In the genomic region with DNA sequence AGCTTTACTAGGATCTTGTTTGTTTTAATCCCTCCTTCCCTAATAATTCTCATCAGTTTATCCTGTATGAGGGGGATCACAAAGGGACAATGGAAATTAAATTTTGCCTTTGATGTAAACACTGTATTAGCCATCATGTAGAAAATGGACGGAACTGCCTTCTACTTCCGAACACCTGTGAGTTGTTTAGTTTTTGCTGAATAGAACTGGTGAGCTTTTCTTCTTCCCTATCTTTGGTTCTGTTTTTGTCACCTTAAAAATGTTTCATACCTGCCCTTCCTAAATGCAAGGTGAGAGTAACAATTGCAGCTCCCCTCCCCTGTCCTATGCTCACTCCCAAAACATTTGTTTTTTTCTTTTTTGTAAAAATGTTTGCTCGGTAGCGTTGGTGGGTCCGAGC, we compare ENCODE assay signal across 1 cellular context.
TF ChIP-seq lines count a peak whose summit lies in the region.

No MANE protein-coding gene starts in this region.

TF ChIP-seq in liver, 16 proteins besides CTCF, POLR2A, EP300 and RAD21 (continued from another document):
- TF ChIP-seq REST (IDR thresholded peaks at IDR 0.05) (no peak), FOXA2 (IDR thresholded peaks at IDR 0.05) (no peak), EGR1 (IDR thresholded peaks at IDR 0.05; ENCODE audit: low read depth in 2 of 2) (no peak)
